In genomic region chr9:84897362-84898094, GRCh38 we compare ENCODE assay signal across 14 cellular contexts.
DNase-seq lines count a peak whose midpoint lies in the region; ATAC-seq and TF ChIP-seq lines count a peak whose summit lies in the region.
"Had no signal": no experiment of that assay in that cellular context is flagged by ENCODE, and none has a peak within 500 bp of the region (broad histone marks: within the 10 kb centered on the region; RNA-seq: fewer than 3 reads in every experiment).

No MANE protein-coding gene starts in this region.

- H2AK5ac ChIP-seq in H9 (ENCODE audit: insufficient read length, low read length) = no peak overlapping the region

- no peak overlapping the region for H3T11ph ChIP-seq in H9 (ENCODE audit: low read length)

- H3K56ac ChIP-seq in H9 (ENCODE audit: insufficient read length, low read depth, low read length) = no peak overlapping the region

- no peak overlapping the region for H2BK20ac ChIP-seq in H9 (ENCODE audit: low read depth, low read length, poor library complexity, severe bottlenecking)

- H3K27me3 ChIP-seq in H9 (ENCODE audit: insufficient read depth, low read length) (no peaks in the 10 kb centered on the region), ectodermal cell (ENCODE audit: control insufficient read depth, insufficient read depth, low read length, poor library complexity, severe bottlenecking) (no peaks in the 10 kb centered on the region), neural progenitor cell (no peaks in the 10 kb centered on the region), adrenal gland (no peaks in the 10 kb centered on the region)
- H3K27me3 ChIP-seq: BLaER1 treated with 17β-estradiol and CSF1 and Interleukin-3, amounts not matched to agents 10 nM and 100 nM had no signal

- no peak overlapping the region for H3K18ac ChIP-seq in H9 (ENCODE audit: insufficient read length, low read depth, low read length)

- TF ChIP-seq CTCF in H9 (conservative IDR thresholded peaks at IDR 0.05) (no peak), VCaP (conservative IDR thresholded peaks at IDR 0.05) (no peak), neural progenitor cell (IDR thresholded peaks at IDR 0.05) (no peak), adrenal gland (IDR thresholded peaks at IDR 0.05) (no peak)

- H3K4me1 Mint-ChIP-seq in H9 = peaks cover 21 to 25% of the 10 kb centered on the region in 2 experiments
- peaks cover 66% of the 10 kb centered on the region for H3K4me1 Mint-ChIP-seq in neural progenitor cell
- H3K4me1 Mint-ChIP-seq: CD4-positive, CD25-positive, alpha-beta regulatory T cell had no signal

- H3K23me2 ChIP-seq in H9 (ENCODE audit: insufficient read length, low read depth, low read length, poor library complexity, severe bottlenecking) = no peaks in the 10 kb centered on the region

- H3K27ac ChIP-seq in H9 (ENCODE audit: insufficient read length, low read depth, low read length) (no peak overlapping the region), VCaP (peak overlapping the region; percentile 52), ectodermal cell (ENCODE audit: insufficient read depth, low read depth, low read length, poor library complexity, severe bottlenecking) (peak overlapping the region; percentile 19), neural progenitor cell (no peak overlapping the region), adrenal gland (no peak overlapping the region)
- H3K27ac ChIP-seq: BLaER1 treated with 17β-estradiol and CSF1 and Interleukin-3, amounts not matched to agents 10 nM and 100 nM had no signal

- H3K27me3 Mint-ChIP-seq in H9 (ENCODE audit: low read depth) = no peaks in the 10 kb centered on the region
- H3K27me3 Mint-ChIP-seq in neural progenitor cell (ENCODE audit: insufficient read depth, low read depth) = peaks cover under 1% of the 10 kb centered on the region
- H3K27me3 Mint-ChIP-seq: CD4-positive, CD25-positive, alpha-beta regulatory T cell had no signal

- H4K5ac ChIP-seq in H9 (ENCODE audit: insufficient read length, low read depth, low read length) = no peak overlapping the region

- no peak overlapping the region for H2BK15ac ChIP-seq in H9 (ENCODE audit: low read depth, low read length)

- peak overlapping the region; percentile 22; the same call in 1 of the 2 replicates for H3K14ac ChIP-seq in H9 (ENCODE audit: insufficient read depth, low read length)

- no peaks in the 10 kb centered on the region for H3F3A ChIP-seq in neural progenitor cell (ENCODE audit: low read depth)

- no peak for TF ChIP-seq POLR2A in adrenal gland (IDR thresholded peaks at IDR 0.05)

- WGBS in H9 (ENCODE audit: extremely low coverage, insufficient read length, low lambda C conversion rate) = no CpG with 5 or more reads among the region's 7 CpGs
- 71 to 75% methylated on average over 7 of the region's 7 CpGs for WGBS in ectodermal cell, 2 experiments
- 76 to 83% (median 80%) methylated on average over 7 of the region's 7 CpGs for WGBS in adrenal gland, 4 donors

- H3K4me3 Mint-ChIP-seq in H9 (no peak overlapping the region), neural progenitor cell (peak overlapping the region; percentile 51)
- H3K4me3 Mint-ChIP-seq: CD4-positive, CD25-positive, alpha-beta regulatory T cell; GM23338 had no signal

- no peak overlapping the region for H2AFZ ChIP-seq in H9 (ENCODE audit: low read length)
- no peak overlapping the region for H2AFZ ChIP-seq in neural progenitor cell (replicated peaks)
- H2AFZ ChIP-seq: GM23338 had no signal

- no peak overlapping the region for H4K91ac ChIP-seq in H9 (ENCODE audit: insufficient read length, low read depth, low read length)

- H3K4ac ChIP-seq in H9 (ENCODE audit: low read depth, low read length) = no peak overlapping the region

- H3K79me2 ChIP-seq in H9 (ENCODE audit: insufficient read depth, low read length) (no peaks in the 10 kb centered on the region), neural progenitor cell (ENCODE audit: low read depth) (no peaks in the 10 kb centered on the region)

- no peaks in the 10 kb centered on the region for H4K20me1 ChIP-seq in H9 (ENCODE audit: control insufficient read depth, insufficient read depth, insufficient read length)
- no peaks in the 10 kb centered on the region for H4K20me1 ChIP-seq in neural progenitor cell (ENCODE audit: low read depth)
- H4K20me1 ChIP-seq: BLaER1 treated with 17β-estradiol and CSF1 and Interleukin-3, amounts not matched to agents 10 nM and 100 nM had no signal

- H3K9ac ChIP-seq in H9 (ENCODE audit: extremely low read depth, insufficient read length, low read length) (no peak overlapping the region), neural progenitor cell (no peak overlapping the region)
- H3K9ac ChIP-seq: BLaER1 treated with 17β-estradiol and CSF1 and Interleukin-3, amounts not matched to agents 10 nM and 100 nM had no signal

- no peak overlapping the region for H3K4me2 ChIP-seq in H9 (ENCODE audit: insufficient read depth, insufficient read length, low read length)
- H3K4me2 ChIP-seq in neural progenitor cell = peak overlapping the region; percentile 37
- H3K4me2 ChIP-seq: BLaER1 treated with 17β-estradiol and CSF1 and Interleukin-3, amounts not matched to agents 10 nM and 100 nM; GM23338 had no signal

- no peaks in the 10 kb centered on the region for H3K36me3 Mint-ChIP-seq in H9 (ENCODE audit: insufficient read depth in 1 of 3, low read depth in 3 of 3)
- no peaks in the 10 kb centered on the region for H3K36me3 Mint-ChIP-seq in neural progenitor cell
- H3K36me3 Mint-ChIP-seq: CD4-positive, CD25-positive, alpha-beta regulatory T cell had no signal

- peaks cover 2% of the 10 kb centered on the region; the same call in 1 of the 2 replicates for H3K4me1 ChIP-seq in H9 (ENCODE audit: insufficient read depth, low read length)
- peaks cover 33% of the 10 kb centered on the region for H3K4me1 ChIP-seq in ectodermal cell (ENCODE audit: control insufficient read depth, insufficient read depth, low read length)
- peaks cover 37% of the 10 kb centered on the region for H3K4me1 ChIP-seq in neural progenitor cell
- no peaks in the 10 kb centered on the region for H3K4me1 ChIP-seq in adrenal gland (replicated peaks in 1 of 2)

- H3K23ac ChIP-seq in H9 (ENCODE audit: insufficient read length, low read depth, low read length) = no peak overlapping the region

- H3K4me3 ChIP-seq in ectodermal cell (ENCODE audit: insufficient read depth, low read depth, low read length) = no peak overlapping the region
- no peak overlapping the region for H3K4me3 ChIP-seq in neural progenitor cell
- no peak overlapping the region for H3K4me3 ChIP-seq in adrenal gland
- H3K4me3 ChIP-seq: BLaER1 treated with 17β-estradiol and CSF1 and Interleukin-3, amounts not matched to agents 10 nM and 100 nM; GM12878; GM23338 had no signal

- H3K36me3 ChIP-seq in ectodermal cell (ENCODE audit: control insufficient read depth, insufficient read depth, low read length) (no peaks in the 10 kb centered on the region), neural progenitor cell (no peaks in the 10 kb centered on the region), adrenal gland (replicated peaks in 1 of 2) (no peaks in the 10 kb centered on the region)
- H3K36me3 ChIP-seq: BLaER1 treated with 17β-estradiol and CSF1 and Interleukin-3, amounts not matched to agents 10 nM and 100 nM had no signal

- no peak overlapping the region for H4K8ac ChIP-seq in H9 (replicated peaks; ENCODE audit: insufficient read length, low read depth, low read length)

- intact Hi-C loops in adrenal gland (cut with DNase I) = no loop called here

- no peak overlapping the region for H2BK120ac ChIP-seq in H9 (ENCODE audit: low read depth, low read length, poor library complexity, severe bottlenecking)

- H3K27ac Mint-ChIP-seq in H9 (no peak overlapping the region; a peak in 1 of 7 replicates), neural progenitor cell (peak overlapping the region; percentile 78)
- H3K27ac Mint-ChIP-seq: CD4-positive, CD25-positive, alpha-beta regulatory T cell; GM23338 had no signal

- DNase-seq in H9 = no peak
- DNase-seq in neural progenitor cell (ENCODE audit: low spot score) = peak; percentile 59
- no peak for DNase-seq in hepatic stellate cell (ENCODE audit: low spot score)
- no peak for DNase-seq in adrenal gland
- DNase-seq in NCI-H510A (lab: John Stamatoyannopoulos, UW) = no peak
- DNase-seq: ACHN; CD4-positive, CD25-positive, alpha-beta regulatory T cell; H7 had no signal

- H2BK5ac ChIP-seq in H9 (ENCODE audit: insufficient read length, low read length) = no peak overlapping the region

- no peaks in the 10 kb centered on the region; a peak in 1 of 5 replicates for H3K9me3 Mint-ChIP-seq in H9
- no peaks in the 10 kb centered on the region for H3K9me3 Mint-ChIP-seq in neural progenitor cell
- H3K9me3 Mint-ChIP-seq: GM23338 had no signal

- no peak for ATAC-seq in GM21529 (IDR thresholded peaks at IDR 0.05; ENCODE audit: unreplicated experiment)
- ATAC-seq: GM12878, GM23338 had no signal

- H2BK12ac ChIP-seq in H9 (ENCODE audit: insufficient read length, low read depth, low read length) = no peak overlapping the region

- no peaks in the 10 kb centered on the region for H3K9me3 ChIP-seq in H9 (ENCODE audit: control insufficient read depth, low read depth, low read length)
- H3K9me3 ChIP-seq in ectodermal cell (ENCODE audit: control insufficient read depth, low read length) = no peaks in the 10 kb centered on the region
- H3K9me3 ChIP-seq in neural progenitor cell (ENCODE audit: low read depth) = no peaks in the 10 kb centered on the region
- H3K9me3 ChIP-seq in adrenal gland (replicated peaks in 1 of 3) = no peaks in the 10 kb centered on the region
- H3K9me3 ChIP-seq: BLaER1 treated with 17β-estradiol and CSF1 and Interleukin-3, amounts not matched to agents 10 nM and 100 nM had no signal

- H3K79me1 ChIP-seq in H9 (ENCODE audit: insufficient read depth, low read depth, low read length, poor library complexity, severe bottlenecking) = no peaks in the 10 kb centered on the region

Comparison
In these comparisons a context has a peak if more than half of its experiments do, and no peak if none do; other contexts are left out.
1. H3K27ac ChIP-seq: peak in VCaP (single experiment) and ectodermal cell (single experiment); none in H9 (single experiment), neural progenitor cell (single experiment) and adrenal gland (0 of 5).